Comparison of ENCODE assay signal across 25 cellular contexts in the genomic region with DNA sequence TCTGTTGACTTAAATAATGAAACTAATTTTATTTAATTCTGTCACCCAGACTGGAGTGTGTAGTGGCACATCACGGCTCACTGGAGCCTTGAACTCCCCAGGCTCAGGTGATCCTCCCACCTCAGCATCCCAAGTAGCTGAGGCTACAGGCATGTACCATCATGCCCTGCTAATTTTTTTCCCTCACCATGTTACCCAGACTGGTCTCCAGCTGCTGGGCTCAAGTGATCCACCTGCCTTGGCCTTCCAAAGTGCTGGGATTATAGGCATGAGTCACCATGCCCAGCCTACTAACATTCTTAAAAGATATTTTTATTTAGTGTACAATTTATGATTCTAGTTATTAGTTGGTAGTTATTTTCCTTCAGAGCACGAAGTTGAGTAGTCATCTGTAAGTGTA. TPM values are rescaled to one million over a fixed set of nuclear protein-coding genes. Genes with fewer than 3 reads are reported as not detected.
DNase-seq lines count a peak whose midpoint lies in the region; FAIRE-seq and TF ChIP-seq lines count a peak whose summit lies in the region.
"Had no signal": no experiment of that assay in that cellular context is flagged by ENCODE, and none has a peak within 500 bp of the region (broad histone marks: within the 10 kb centered on the region; RNA-seq: fewer than 3 reads in every experiment).

No MANE protein-coding gene starts in this region.

- in situ Hi-C loops in GM13977 (cut with MboI; ENCODE audit: low pct_unique_long_range_greater_than_20kb, low sequenced_read_pairs, unreplicated experiment): no loop called here

- DNase-seq in GM12891 (ENCODE audit: insufficient read length, low spot score) (no peak), LoVo (ENCODE audit: low spot score) (peak; percentile 29), epithelial cell of esophagus (ENCODE audit: low read depth) (peak; percentile 85), trophoblast cell (no peak), globus pallidus (ENCODE audit: low spot score) (no peak), GM13977 (ENCODE audit: low spot score) (no peak)
- no peak for DNase-seq in activated CD4-positive, alpha-beta memory T cell treated with anti-CD3 and anti-CD28 coated beads for 36 hours
- DNase-seq: activated CD4-positive, CD25-positive, alpha-beta regulatory T cell; activated naive CD4-positive, alpha-beta T cell treated with anti-CD3 and anti-CD28 coated beads, Interleukin-2, amount 10 ng/mL, durations not matched to agents 7 days and 5 days; amygdala; effector CD8-positive, alpha-beta T cell; erythroblast; foreskin fibroblast; left ventricle myocardium inferior; naive thymus-derived CD8-positive, alpha-beta T cell; NCI-H345; nucleus accumbens; Peyer's patch; stimulated activated naive CD4-positive, alpha-beta T cell; T-cell had no signal

- CTCF ChIA-PET in activated CD4-positive, alpha-beta memory T cell treated with anti-CD3 and anti-CD28 coated beads for 36 hours (lab: Charles Lee): no interaction called here

- no peaks in the 10 kb centered on the region for H3K79me1 ChIP-seq in trophoblast cell (ENCODE audit: low read length)

- no peak overlapping the region for H3K9ac ChIP-seq in trophoblast cell (ENCODE audit: low read length)

- no peak overlapping the region for H3K23ac ChIP-seq in trophoblast cell (ENCODE audit: low read length)

- H3K27ac ChIP-seq in trophoblast cell (ENCODE audit: low read depth, low read length): no peak overlapping the region
- H3K27ac ChIP-seq: hepatocyte, left ventricle myocardium inferior, Peyer's patch, suprapubic skin had no signal

- peaks cover 13% of the 10 kb centered on the region for H3K36me3 Mint-ChIP-seq in activated CD4-positive, alpha-beta memory T cell treated with anti-CD3 and anti-CD28 coated beads for 36 hours

- no peak overlapping the region for H2AFZ ChIP-seq in trophoblast cell (ENCODE audit: insufficient read depth, low read length, poor library complexity)
- H2AFZ ChIP-seq: hepatocyte had no signal

- H4K12ac ChIP-seq in trophoblast cell (ENCODE audit: low read depth, low read length): peak overlapping the region; percentile 54

- peak overlapping the region; percentile 19 for H4K8ac ChIP-seq in trophoblast cell (ENCODE audit: low read depth, low read length)

- H3K79me2 ChIP-seq in trophoblast cell (ENCODE audit: control insufficient read depth, insufficient read depth, low read length, poor library complexity): no peaks in the 10 kb centered on the region
- H3K79me2 ChIP-seq: hepatocyte had no signal

- H3K27me3 Mint-ChIP-seq in activated CD4-positive, alpha-beta memory T cell treated with anti-CD3 and anti-CD28 coated beads for 36 hours: no peaks in the 10 kb centered on the region
- H3K27me3 Mint-ChIP-seq: activated naive CD4-positive, alpha-beta T cell treated with anti-CD3 and anti-CD28 coated beads, Interleukin-2, amount 10 ng/mL, durations not matched to agents 7 days and 5 days; naive thymus-derived CD8-positive, alpha-beta T cell; T-cell had no signal

- H3K4me2 ChIP-seq in trophoblast cell (ENCODE audit: low read length): no peak overlapping the region
- H3K4me2 ChIP-seq: hepatocyte had no signal

- H2BK120ac ChIP-seq in trophoblast cell (ENCODE audit: insufficient read depth, low read length, poor library complexity): no peak overlapping the region

- FAIRE-seq in GM12891 (lab: Jason Lieb, UNC): peak; percentile 31
- FAIRE-seq: D721Med, K562 had no signal

- H3K4ac ChIP-seq in trophoblast cell (ENCODE audit: low read depth, low read length): no peak overlapping the region

- H3K14ac ChIP-seq in trophoblast cell (ENCODE audit: low read length): no peak overlapping the region

- H2BK5ac ChIP-seq in trophoblast cell (ENCODE audit: low read depth, low read length, poor library complexity): no peak overlapping the region

- WGBS in trophoblast cell (ENCODE audit: extremely low coverage, insufficient coverage, insufficient read length): no CpG with 5 or more reads among the region's 2 CpGs

- POLR2A ChIA-PET in activated CD4-positive, alpha-beta memory T cell treated with anti-CD3 and anti-CD28 coated beads for 36 hours (lab: Charles Lee): no interaction called here

- H2AK5ac ChIP-seq in trophoblast cell (ENCODE audit: low read length): no peak overlapping the region

- TF ChIP-seq CTCF in epithelial cell of esophagus (IDR thresholded peaks at IDR 0.05; ENCODE audit: insufficient read depth, low read depth, low read length, missing control alignments): no peak
- no peak for TF ChIP-seq CTCF in GM13977 (IDR thresholded peaks at IDR 0.05; ENCODE audit: extremely low read depth, insufficient read depth, missing control alignments)

- no peak overlapping the region for H4K91ac ChIP-seq in trophoblast cell (ENCODE audit: low read depth, low read length)

- H3K27ac Mint-ChIP-seq in activated CD4-positive, alpha-beta memory T cell treated with anti-CD3 and anti-CD28 coated beads for 36 hours: no peak overlapping the region
- H3K27ac Mint-ChIP-seq: activated naive CD4-positive, alpha-beta T cell treated with anti-CD3 and anti-CD28 coated beads, Interleukin-2, amount 10 ng/mL, durations not matched to agents 7 days and 5 days; activated T-helper 1 cell treated with anti-CD3 and anti-CD28 coated beads, Interleukin-12 subunit alpha, Interleukin-12 subunit beta, Interleukin-2, Interleukin-4 antibody, amounts not matched to agents 30 ng/mL and 10 ng/mL and 1 ng/mL, durations not matched to agents 14 hours and 24 hours and 36 hours; T-cell had no signal

- TF ChIP-seq POLR2A in GM12891 (IDR thresholded peaks at IDR 0.05; ENCODE audit: low read depth, low read length): no peak

- H3K36me3 ChIP-seq in trophoblast cell (ENCODE audit: control insufficient read depth in 1 of 2, insufficient read depth in 2 of 2, low read length in 2 of 2): peaks cover 8 to 11% of the 10 kb centered on the region in 2 experiments

- no peaks in the 10 kb centered on the region for H3K9me3 Mint-ChIP-seq in activated CD4-positive, alpha-beta memory T cell treated with anti-CD3 and anti-CD28 coated beads for 36 hours
- H3K9me3 Mint-ChIP-seq: activated naive CD4-positive, alpha-beta T cell treated with anti-CD3 and anti-CD28 coated beads, Interleukin-2, amount 10 ng/mL, durations not matched to agents 7 days and 5 days; activated T-helper 1 cell treated with anti-CD3 and anti-CD28 coated beads, Interleukin-12 subunit alpha, Interleukin-12 subunit beta, Interleukin-2, Interleukin-4 antibody, amounts not matched to agents 30 ng/mL and 10 ng/mL and 1 ng/mL, durations not matched to agents 14 hours and 24 hours and 36 hours; naive thymus-derived CD8-positive, alpha-beta T cell; T-cell had no signal

- H2BK12ac ChIP-seq in trophoblast cell (ENCODE audit: low read length): no peak overlapping the region

- H3K4me1 ChIP-seq in trophoblast cell (ENCODE audit: control insufficient read depth in 1 of 2, insufficient read depth in 2 of 2, low read length in 2 of 2): no peaks in the 10 kb centered on the region
- H3K4me1 ChIP-seq: left ventricle myocardium inferior, Peyer's patch, suprapubic skin had no signal

- H3K4me3 Mint-ChIP-seq in activated CD4-positive, alpha-beta memory T cell treated with anti-CD3 and anti-CD28 coated beads for 36 hours: no peak overlapping the region
- H3K4me3 Mint-ChIP-seq: activated naive CD4-positive, alpha-beta T cell treated with anti-CD3 and anti-CD28 coated beads, Interleukin-2, amount 10 ng/mL, durations not matched to agents 7 days and 5 days; activated T-helper 1 cell treated with anti-CD3 and anti-CD28 coated beads, Interleukin-12 subunit alpha, Interleukin-12 subunit beta, Interleukin-2, Interleukin-4 antibody, amounts not matched to agents 30 ng/mL and 10 ng/mL and 1 ng/mL, durations not matched to agents 14 hours and 24 hours and 36 hours; naive thymus-derived CD8-positive, alpha-beta T cell; T-cell had no signal

- H3K27me3 ChIP-seq in trophoblast cell (ENCODE audit: insufficient read depth, low read length): no peaks in the 10 kb centered on the region
- H3K27me3 ChIP-seq: hepatocyte, Peyer's patch, suprapubic skin had no signal

- intact Hi-C loops in activated CD4-positive, alpha-beta memory T cell treated with anti-CD3 and anti-CD28 coated beads for 36 hours (cut with micrococcal nuclease): no loop called here

- H3K9me3 ChIP-seq in trophoblast cell (ENCODE audit: insufficient read depth, low read depth, low read length): no peaks in the 10 kb centered on the region
- H3K9me3 ChIP-seq: left ventricle myocardium inferior, Peyer's patch, suprapubic skin had no signal

- no peak overlapping the region for H3K18ac ChIP-seq in trophoblast cell (ENCODE audit: low read length)

- no peak overlapping the region for H3K4me3 ChIP-seq in epithelial cell of esophagus (ENCODE audit: low read length)
- H3K4me3 ChIP-seq in trophoblast cell (ENCODE audit: low read depth, low read length): no peak overlapping the region
- H3K4me3 ChIP-seq: hepatocyte, K562, left ventricle myocardium inferior, Peyer's patch, suprapubic skin had no signal

- H3K4me1 Mint-ChIP-seq in activated CD4-positive, alpha-beta memory T cell treated with anti-CD3 and anti-CD28 coated beads for 36 hours (ENCODE audit: low read depth): no peaks in the 10 kb centered on the region
- H3K4me1 Mint-ChIP-seq: activated naive CD4-positive, alpha-beta T cell treated with anti-CD3 and anti-CD28 coated beads, Interleukin-2, amount 10 ng/mL, durations not matched to agents 7 days and 5 days; naive thymus-derived CD8-positive, alpha-beta T cell; T-cell had no signal

TF ChIP-seq in GM12891, 5 proteins besides CTCF, POLR2A, EP300 and RAD21:
- TF ChIP-seq TAF1 (IDR thresholded peaks at IDR 0.05; ENCODE audit: low read depth, low read length) (no peak), POU2F2 (IDR thresholded peaks at IDR 0.05; ENCODE audit: low read depth, low read length) (no peak), POLR2AphosphoS5 (IDR thresholded peaks at IDR 0.05; ENCODE audit: low read depth, low read length) (no peak), PAX5 (IDR thresholded peaks at IDR 0.05; ENCODE audit: insufficient read depth, low read length, severe bottlenecking) (no peak), SPI1 (IDR thresholded peaks at IDR 0.05; ENCODE audit: low read depth, low read length) (no peak)

RNA-seq across cellular contexts. Expression of gene NRDC, which starts 49.5 kb away (rescaled TPM):
- 82.8 TPM for polyA plus RNA-seq in GM12891 (2012; ENCODE audit: low read depth, missing spikeins)
- polyA plus RNA-seq in trophoblast cell (2013): 109 and 113 TPM in 2 replicates
- total RNA-seq in activated CD4-positive, alpha-beta memory T cell treated with anti-CD3 and anti-CD28 coated beads for 36 hours: 100 to 1,000 TPM; 153 to 155 TPM

Comparison
In these comparisons a context has a peak if more than half of its experiments do, and no peak if none do; other contexts are left out.
1. DNase-seq: peak in LoVo (single experiment) and epithelial cell of esophagus (single experiment); none in GM12891 (single experiment), trophoblast cell (0 of 2), globus pallidus (single experiment), activated CD4-positive, alpha-beta memory T cell treated with anti-CD3 and anti-CD28 coated beads for 36 hours (single experiment) and GM13977 (single experiment).